8 cellular contexts compared by ENCODE assay signal in the genomic region with DNA sequence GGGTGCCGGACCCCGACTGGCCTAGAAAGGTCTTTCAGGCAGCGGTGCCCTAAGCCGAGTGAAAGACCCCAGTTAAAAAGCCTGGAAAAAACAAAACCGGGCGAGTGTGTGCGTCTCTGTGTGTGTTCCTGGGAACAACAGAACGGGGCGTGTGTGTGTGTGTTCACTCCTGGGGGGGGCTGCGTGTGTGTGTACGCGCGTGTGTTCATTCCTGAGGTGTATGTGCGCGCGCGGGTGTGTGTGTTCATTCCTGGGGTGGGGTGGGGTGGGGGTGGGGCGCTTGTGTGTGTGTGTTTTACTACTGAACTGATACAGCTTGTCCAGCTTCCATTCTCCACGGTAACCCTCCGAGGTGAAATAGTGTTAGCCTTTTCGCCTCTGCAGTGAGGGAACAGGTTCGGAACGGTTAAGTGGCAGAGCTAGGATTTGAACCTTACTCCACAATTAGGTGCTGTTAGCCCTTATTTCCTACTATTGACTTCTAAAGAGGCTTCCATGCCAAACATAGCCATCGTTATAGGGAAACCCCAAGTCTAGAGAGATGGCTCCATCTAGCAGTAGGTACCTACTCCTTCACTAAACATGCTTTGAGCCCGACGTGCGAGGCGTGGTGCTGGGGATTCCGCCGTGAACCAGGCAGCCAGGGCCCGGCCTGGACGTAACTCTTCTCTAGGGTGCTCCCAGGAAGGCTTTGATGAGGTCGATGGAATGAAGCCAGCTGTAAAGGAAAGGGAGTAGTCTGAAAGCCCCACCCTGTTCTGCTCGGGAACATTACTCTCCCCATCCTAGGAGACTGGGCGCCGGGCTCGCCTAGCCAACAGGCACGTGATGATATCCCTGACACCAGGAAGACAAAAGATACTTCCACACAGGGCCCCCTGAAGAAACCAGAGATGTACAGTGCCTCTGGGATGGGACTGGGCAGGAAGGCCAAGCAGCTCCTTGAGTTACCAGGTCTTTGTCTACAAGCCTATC. TPM values are rescaled to one million over a fixed set of nuclear protein-coding genes. Genes with fewer than 3 reads are reported as not detected.
DNase-seq lines count a peak whose midpoint lies in the region; ATAC-seq and TF ChIP-seq lines count a peak whose summit lies in the region.

No MANE protein-coding gene starts in this region.

- peak overlapping the region; percentile 98 for H3K27ac ChIP-seq in CD8-positive, alpha-beta T cell (ENCODE audit: low read depth, low read length)
- peak overlapping the region; percentile 100 for H3K27ac ChIP-seq in lower lobe of right lung
- peak overlapping the region; percentile 100 for H3K27ac ChIP-seq in suprapubic skin

- H3K4me1 ChIP-seq in CD8-positive, alpha-beta T cell (ENCODE audit: insufficient read depth, low read length), result peaks cover 26% of the 10 kb centered on the region
- H3K4me1 ChIP-seq in lower lobe of right lung (peaks cover 35% of the 10 kb centered on the region), suprapubic skin (peaks cover 36% of the 10 kb centered on the region)

- peaks cover 22% of the 10 kb centered on the region for H3K36me3 Mint-ChIP-seq in CD8-positive, alpha-beta T cell

- intact Hi-C loops in CD8-positive, alpha-beta T cell (cut with DNase I, micrococcal nuclease), result loop anchor here (1.0 to 10.0 kb wide), 10 partner anchors 17 to 409 kb away; a partner anchor contains a TSS
- intact Hi-C loops in lower lobe of right lung (cut with DNase I), result no loop called here

- no peaks in the 10 kb centered on the region for H3K27me3 Mint-ChIP-seq in CD8-positive, alpha-beta T cell (ENCODE audit: low read depth)

- H3K36me3 ChIP-seq in CD8-positive, alpha-beta T cell (ENCODE audit: insufficient read depth, low read length), result peaks cover 2% of the 10 kb centered on the region
- H3K36me3 ChIP-seq in lower lobe of right lung (peaks cover 12% of the 10 kb centered on the region), suprapubic skin (peaks cover 9% of the 10 kb centered on the region)

- H3K4me1 Mint-ChIP-seq in CD8-positive, alpha-beta T cell (ENCODE audit: low read depth), result peaks cover 28% of the 10 kb centered on the region

- H3K4me3 ChIP-seq in CD8-positive, alpha-beta T cell (ENCODE audit: low read depth, low read length), result peak overlapping the region; percentile 98
- H3K4me3 ChIP-seq in lower lobe of right lung, result peak overlapping the region; percentile 83
- H3K4me3 ChIP-seq in suprapubic skin, result peak overlapping the region; percentile 75

- H3K27ac Mint-ChIP-seq in CD8-positive, alpha-beta T cell, result peak overlapping the region; percentile 99

- H3K9me3 Mint-ChIP-seq in CD8-positive, alpha-beta T cell, result no peaks in the 10 kb centered on the region

- WGBS in suprapubic skin, result under 1% methylated on average over 24 of the region's 38 CpGs

- no peak for TF ChIP-seq CTCF in CD8-positive, alpha-beta T cell (IDR thresholded peaks at IDR 0.05)
- no peak for TF ChIP-seq CTCF in lower lobe of right lung (IDR thresholded peaks at IDR 0.05)
- no peak for TF ChIP-seq CTCF in suprapubic skin (IDR thresholded peaks at IDR 0.05)

- H3K27me3 ChIP-seq in CD8-positive, alpha-beta T cell (ENCODE audit: insufficient read depth, low read length), result no peaks in the 10 kb centered on the region
- no peaks in the 10 kb centered on the region for H3K27me3 ChIP-seq in lower lobe of right lung (ENCODE audit: low read depth)
- H3K27me3 ChIP-seq in suprapubic skin, result no peaks in the 10 kb centered on the region

- peak overlapping the region; percentile 98 for H3K4me3 Mint-ChIP-seq in CD8-positive, alpha-beta T cell

- TF ChIP-seq POLR2A in suprapubic skin (IDR thresholded peaks at IDR 0.05), result peak in 1 of 2 donors; percentile 19

- no peaks in the 10 kb centered on the region for H3K9me3 ChIP-seq in CD8-positive, alpha-beta T cell (ENCODE audit: low read length)
- H3K9me3 ChIP-seq in lower lobe of right lung (no peaks in the 10 kb centered on the region), suprapubic skin (no peaks in the 10 kb centered on the region)

- in situ Hi-C loops in SK-MEL-5 (cut with HindIII; ENCODE audit: low pct_unique_long_range_greater_than_20kb, low sequenced_read_pairs), result no loop called here

- no peak for TF ChIP-seq EP300 in suprapubic skin (IDR thresholded peaks at IDR 0.05)

- DNase-seq in CD8-positive, alpha-beta T cell, result no peak
- DNase-seq in Kasumi-1 (lab: John Stamatoyannopoulos, UW), result peak; percentile 64 to 71
- peak; percentile 72 for DNase-seq in SK-MEL-5 (ENCODE audit: low read depth, low spot score)
- DNase-seq in dermis microvascular lymphatic vessel endothelial cell (ENCODE audit: low read depth in 2 of 2), result peak; percentile 56 to 75
- DNase-seq in lower lobe of right lung, result peak; percentile 78
- DNase-seq in suprapubic skin (ENCODE audit: low spot score in 2 of 2), result peak; percentile 74 to 83

- POLR2A ChIA-PET in CD8-positive, alpha-beta T cell (lab: Charles Lee), result interaction anchor here (0.6 to 4.4 kb wide), 27 partner anchors 8 to 728 kb away, joined by 3 to 57 read pairs (median 5); a partner anchor contains a TSS

- CTCF ChIA-PET in CD8-positive, alpha-beta T cell (lab: Charles Lee), result interaction anchor here (0.7 to 2.9 kb wide), 4 partner anchors 36 to 410 kb away, joined by 3 to 14 read pairs (median 4); no protein-coding TSS in a partner anchor

- peak; percentile 63 for ATAC-seq in CD8-positive, alpha-beta T cell
- ATAC-seq in GM19035 (IDR thresholded peaks at IDR 0.05; ENCODE audit: unreplicated experiment) (peak; percentile 32), lower lobe of right lung (peak; percentile 78 to 81), GM21737 (IDR thresholded peaks at IDR 0.05; ENCODE audit: unreplicated experiment) (no peak)

RNA-seq across cellular contexts. Expression of a gene that starts 0.7 kb away (rescaled TPM):
- total RNA-seq in CD8-positive, alpha-beta T cell, result 100 to 1,000 TPM; 290 to 301 TPM
- 311 and 315 TPM in 2 replicates for total RNA-seq in SK-MEL-5 (2014; rRNA removed; shearing (Covaris generic))
- polyA plus RNA-seq in SK-MEL-5 (2015; cell fraction: cytosol; rRNA removed), result 534 and 551 TPM in 2 replicates
- polyA plus RNA-seq in SK-MEL-5 (2015; cell fraction: nucleus; rRNA removed), result 203 and 244 TPM in 2 replicates
- total RNA-seq in dermis microvascular lymphatic vessel endothelial cell (134 and 173 TPM in 2 replicates), lower lobe of right lung (249 TPM), suprapubic skin (100 to 1,000 TPM; 143 to 261 (median 196) TPM)

RNA-seq across cellular contexts. Expression of a gene that starts 48.4 kb away (rescaled TPM):
- total RNA-seq in CD8-positive, alpha-beta T cell, result 100 to 1,000 TPM; 233 to 260 TPM
- total RNA-seq in SK-MEL-5 (2014; rRNA removed; shearing (Covaris generic)), result 123 and 144 TPM in 2 replicates
- 193 and 200 TPM in 2 replicates for polyA plus RNA-seq in SK-MEL-5 (2015; cell fraction: cytosol; rRNA removed)
- 44.1 and 52.3 TPM in 2 replicates for polyA plus RNA-seq in SK-MEL-5 (2015; cell fraction: nucleus; rRNA removed)
- total RNA-seq in dermis microvascular lymphatic vessel endothelial cell, result 43.5 and 49.6 TPM in 2 replicates
- total RNA-seq in lower lobe of right lung, result 96.9 TPM
- 100 to 1,000 TPM; 110 to 271 (median 191) TPM for total RNA-seq in suprapubic skin

Comparison
In these comparisons a context has a peak if more than half of its experiments do, and no peak if none do; other contexts are left out.
1. DNase-seq: peak in Kasumi-1 (2 of 2), SK-MEL-5 (single experiment), dermis microvascular lymphatic vessel endothelial cell (2 of 2), lower lobe of right lung (single experiment) and suprapubic skin (2 of 2); none in CD8-positive, alpha-beta T cell (0 of 7).
2. Peak in every context shown above with its lines, with median percentiles within 50 percentile points of each other: H3K27ac ChIP-seq and H3K4me3 ChIP-seq.